23 cellular contexts compared by ENCODE assay signal in genomic region chr2:116804901-116805300, GRCh38.
"Had no signal": no experiment of that assay in that cellular context is flagged by ENCODE, and none has a peak within 500 bp of the region (broad histone marks: within the 10 kb centered on the region; RNA-seq: fewer than 3 reads in every experiment).

No MANE protein-coding gene starts in this region.

- H3K36me3 Mint-ChIP-seq: activated naive CD4-positive, alpha-beta T cell treated with anti-CD3 and anti-CD28 coated beads, Interleukin-2, amount 10 ng/mL, durations not matched to agents 7 days and 5 days; activated naive CD8-positive, alpha-beta T cell treated with anti-CD3 and anti-CD28 coated beads, Interleukin-2, amount 10 ng/mL, durations not matched to agents 7 days and 5 days had no signal

- H3K27me3 ChIP-seq: adrenal gland, breast epithelium had no signal

- H3K27me3 Mint-ChIP-seq: activated CD8-positive, alpha-beta T cell treated with anti-CD3 and anti-CD28 coated beads for 36 hours; activated naive CD4-positive, alpha-beta T cell treated with anti-CD3 and anti-CD28 coated beads, Interleukin-2, amount 10 ng/mL, durations not matched to agents 7 days and 5 days; activated naive CD8-positive, alpha-beta T cell treated with anti-CD3 and anti-CD28 coated beads, Interleukin-2, amount 10 ng/mL, durations not matched to agents 7 days and 5 days had no signal

- H3K4me2 ChIP-seq: KMS-11 had no signal

- DNase-seq: activated CD4-positive, alpha-beta T cell treated with anti-CD3 and anti-CD28 coated beads for 4 hours; activated CD8-positive, alpha-beta memory T cell treated with anti-CD3 and anti-CD28 coated beads, Interleukin-2, amount 50 U/mL, for 4 hours; activated CD8-positive, alpha-beta T cell treated with anti-CD3 and anti-CD28 coated beads for 36 hours; activated gamma-delta T cell treated with Interleukin-2 at 50 U/mL for 16 hours; activated naive CD4-positive, alpha-beta T cell treated with anti-CD3 and anti-CD28 coated beads, Interleukin-2, amount 10 ng/mL, durations not matched to agents 7 days and 5 days; activated naive CD8-positive, alpha-beta T cell treated with anti-CD3 and anti-CD28 coated beads, Interleukin-2, amount 10 ng/mL, durations not matched to agents 7 days and 5 days; activated T-cell treated with anti-CD3 and anti-CD28 coated beads, Interleukin-2, amount 50 U/mL, for 72 hours; adrenal gland; anterior cingulate cortex; caudate nucleus; NCI-H1092; NCI-H1417; NCI-H1694; NCI-H2029; NCI-H510A treated with DMSO at 0.1 percent for 48 hours; NCI-H69; PC-3; SHP77 treated with DMSO at 0.1 percent for 48 hours had no signal

- ATAC-seq: activated CD4-positive, CD25-positive, alpha-beta regulatory T cell treated with anti-CD3 and anti-CD28 coated beads, Interleukin-2, amount 50 U/mL, for 24 hours; activated CD8-positive, alpha-beta T cell treated with anti-CD3 and anti-CD28 coated beads for 36 hours; activated T-cell treated with anti-CD3 and anti-CD28 coated beads, Interleukin-2, amount 50 U/mL, for 72 hours; PC-3 had no signal

- H3K4me1 Mint-ChIP-seq: activated naive CD4-positive, alpha-beta T cell treated with anti-CD3 and anti-CD28 coated beads, Interleukin-2, amount 10 ng/mL, durations not matched to agents 7 days and 5 days; activated naive CD8-positive, alpha-beta T cell treated with anti-CD3 and anti-CD28 coated beads, Interleukin-2, amount 10 ng/mL, durations not matched to agents 7 days and 5 days had no signal

- H3K36me3 ChIP-seq: adrenal gland, breast epithelium had no signal

- H3K27ac ChIP-seq: adrenal gland, breast epithelium, KMS-11 had no signal

- H3K4me3 Mint-ChIP-seq: activated CD8-positive, alpha-beta T cell treated with anti-CD3 and anti-CD28 coated beads for 36 hours; activated naive CD4-positive, alpha-beta T cell treated with anti-CD3 and anti-CD28 coated beads, Interleukin-2, amount 10 ng/mL, durations not matched to agents 7 days and 5 days; activated naive CD8-positive, alpha-beta T cell treated with anti-CD3 and anti-CD28 coated beads, Interleukin-2, amount 10 ng/mL, durations not matched to agents 7 days and 5 days; activated T-cell treated with anti-CD3 and anti-CD28 coated beads, Interleukin-2, amount 50 U/mL, for 72 hours; T-helper 1 cell treated with Interleukin-12 subunit alpha and Interleukin-12 subunit beta and Interleukin-4 antibody, amounts not matched to agents 30 μg/mL and 1 μg/mL, for 36 hours had no signal

- H3K27ac Mint-ChIP-seq: activated CD8-positive, alpha-beta T cell treated with anti-CD3 and anti-CD28 coated beads for 36 hours; activated naive CD4-positive, alpha-beta T cell treated with anti-CD3 and anti-CD28 coated beads, Interleukin-2, amount 10 ng/mL, durations not matched to agents 7 days and 5 days; activated naive CD8-positive, alpha-beta T cell treated with anti-CD3 and anti-CD28 coated beads, Interleukin-2, amount 10 ng/mL, durations not matched to agents 7 days and 5 days; activated T-cell treated with anti-CD3 and anti-CD28 coated beads, Interleukin-2, amount 50 U/mL, for 72 hours; activated T-helper 2 cell treated with anti-CD3 and anti-CD28 coated beads, Interferon-gamma antibody, Interleukin-2, Interleukin-4, amounts not matched to agents 10 μg/mL and 5 μg/mL and 100 μg/mL, durations not matched to agents 14 hours and 24 hours and 36 hours; T-helper 1 cell treated with Interleukin-12 subunit alpha and Interleukin-12 subunit beta and Interleukin-4 antibody, amounts not matched to agents 30 μg/mL and 1 μg/mL, for 36 hours had no signal

- H3K4me1 ChIP-seq: adrenal gland, breast epithelium had no signal

- H3K9ac ChIP-seq: KMS-11 had no signal

- H3K4me3 ChIP-seq: adrenal gland, breast epithelium had no signal
